18 cellular contexts compared by ENCODE assay signal in genomic region chr15:29849218-29849617, GRCh38. TPM values are rescaled to one million over a fixed set of nuclear protein-coding genes. Genes with fewer than 3 reads are reported as not detected.
DNase-seq lines count a peak whose midpoint lies in the region; ATAC-seq and TF ChIP-seq lines count a peak whose summit lies in the region.
"Had no signal": no experiment of that assay in that cellular context is flagged by ENCODE, and none has a peak within 500 bp of the region (broad histone marks: within the 10 kb centered on the region; RNA-seq: fewer than 3 reads in every experiment).

No MANE protein-coding gene starts in this region.

- peaks cover 14% of the 10 kb centered on the region for H3K9me3 ChIP-seq in MG63

- H3K27me3 ChIP-seq in MG63 = no peaks in the 10 kb centered on the region

- TF ChIP-seq CTCF in astrocyte of the spinal cord (IDR thresholded peaks at IDR 0.05; ENCODE audit: low read depth, low read length) = no peak

- DNase-seq in Daoy (ENCODE audit: low read depth) = peak; percentile 43
- DNase-seq in MG63 = peak; percentile 18
- peak; percentile 73 for DNase-seq in astrocyte of the spinal cord (ENCODE audit: low read depth, low spot score)
- peak; percentile 41 for DNase-seq in glomerular visceral epithelial cell (ENCODE audit: extremely low spot score)
- no peak for DNase-seq in left lobe of liver (ENCODE audit: low spot score)
- no peak for DNase-seq in HuH-7 (ENCODE audit: low spot score)
- DNase-seq: Calu3; CD4-positive, alpha-beta memory T cell; DMS79; GOT3; HFFc6; NCI-H1436; NCI-H2029; NCI-H2171; NCI-H446 treated with DMSO at 0.1 percent for 48 hours; NCI-H748 treated with DMSO at 0.1 percent for 48 hours; OCI-M1 had no signal

- H3K4me3 ChIP-seq in MG63 (no peak overlapping the region), astrocyte of the spinal cord (ENCODE audit: low read depth, low read length) (no peak overlapping the region)

- no peak for ATAC-seq in left lobe of liver
- ATAC-seq in HG02642 (IDR thresholded peaks at IDR 0.05; ENCODE audit: poor library complexity, unreplicated experiment) = no peak

- H3K36me3 ChIP-seq in MG63 = no peaks in the 10 kb centered on the region

- in situ Hi-C loops in astrocyte of the spinal cord (cut with HindIII; ENCODE audit: low sequenced_read_pairs) = no loop called here

RNA-seq across cellular contexts. Expression of gene TJP1, which starts 26.9 kb away (rescaled TPM):
- total RNA-seq in Daoy (2014; rRNA removed; shearing (Covaris generic)) = 25.2 and 29.4 TPM in 2 replicates
- 49.1 and 56.9 TPM in 2 replicates for total RNA-seq in MG63 (2014; rRNA removed; shearing (Covaris generic); ENCODE audit: low replicate concordance)
- total RNA-seq in left lobe of liver = 24.9 TPM
- total RNA-seq: CD4-positive, alpha-beta memory T cell had no signal

Comparison
In these comparisons a context has a peak if more than half of its experiments do, and no peak if none do; other contexts are left out.
1. DNase-seq: peak in Daoy (single experiment), MG63 (single experiment), astrocyte of the spinal cord (single experiment) and glomerular visceral epithelial cell (single experiment); none in left lobe of liver (single experiment) and HuH-7 (single experiment).